1 cellular context compared by ENCODE assay signal in genomic region chr16:50037791-50038190, GRCh38.
A peak's percentile ranks its signal among the peaks of the same experiment; 100 is the strongest.
TF ChIP-seq lines count a peak whose summit lies in the region.

No MANE protein-coding gene starts in this region.

TF ChIP-seq in HepG2, 621 proteins besides CTCF, POLR2A, EP300 and RAD21:
- TF ChIP-seq ZNF530 (CRISPR knock-in tag; IDR thresholded peaks at IDR 0.05; ENCODE audit: low read depth), result no peak
- no peak for TF ChIP-seq HNRNPL (IDR thresholded peaks at IDR 0.05; ENCODE audit: low read depth, low read length)
- peak; percentile 16; the same call in 1 of the 2 replicates for TF ChIP-seq CEBPB (IDR thresholded peaks at IDR 0.05; ENCODE audit: borderline replicate concordance, low read depth, low read length)
- no peak for TF ChIP-seq RFX3 (CRISPR knock-in tag; IDR thresholded peaks at IDR 0.05)
- no peak for TF ChIP-seq ZNF407 (CRISPR knock-in tag; IDR thresholded peaks at IDR 0.05; ENCODE audit: not compliant biosample characterization)
